ENCODE assay signal across 10 cellular contexts in genomic region chr19:3058009-3058820, GRCh38. TPM values are rescaled to one million over a fixed set of nuclear protein-coding genes. Genes with fewer than 3 reads are reported as not detected.
DNase-seq lines count a peak whose midpoint lies in the region; ATAC-seq and TF ChIP-seq lines count a peak whose summit lies in the region.
"Had no signal": no experiment of that assay in that cellular context is flagged by ENCODE, and none has a peak within 500 bp of the region (broad histone marks: within the 10 kb centered on the region; RNA-seq: fewer than 3 reads in every experiment).

No MANE protein-coding gene starts in this region.

- DNase-seq in H7, result peak; percentile 44
- no peak for DNase-seq in activated B cell treated with CpG ODN at 0.5 μM for 24 hours
- no peak for DNase-seq in activated CD8-positive, alpha-beta memory T cell treated with anti-CD3 and anti-CD28 coated beads, Interleukin-2, amount 10 ng/mL, durations not matched to agents 7 days and 5 days
- DNase-seq in HAP-1 (ENCODE audit: low spot score in 2 of 2), result no peak
- no peak for DNase-seq in NCI-H2227 (lab: John Stamatoyannopoulos, UW; ENCODE audit: unreplicated experiment)
- DNase-seq: cortex of kidney had no signal

- H3K9me3 ChIP-seq in gastroesophageal sphincter (no peaks in the 10 kb centered on the region), skeletal muscle tissue (ENCODE audit: control insufficient read depth in 3 of 3, low read length in 3 of 3) (no peaks in the 10 kb centered on the region), HAP-1 (no peaks in the 10 kb centered on the region)
- H3K9me3 ChIP-seq: neutrophil had no signal

- H3K4me1 Mint-ChIP-seq in activated B cell treated with CpG ODN at 0.5 μM for 24 hours, result peaks cover 40% of the 10 kb centered on the region
- H3K4me1 Mint-ChIP-seq in activated CD8-positive, alpha-beta memory T cell treated with anti-CD3 and anti-CD28 coated beads, Interleukin-2, amount 10 ng/mL, durations not matched to agents 7 days and 5 days, result peaks cover 29% of the 10 kb centered on the region

- peak overlapping the region; percentile 19 to 99 (median 92) for H3K27ac ChIP-seq in gastroesophageal sphincter
- peak overlapping the region; percentile 59 for H3K27ac ChIP-seq in skeletal muscle tissue (ENCODE audit: low read depth, low read length)
- H3K27ac ChIP-seq: neutrophil had no signal

- WGBS in gastroesophageal sphincter (ENCODE audit: low coverage in 1 of 2), 2 donors, result 84% methylated on average over 9 of the region's 20 CpGs; no CpG with 5 or more reads in 1 of the 2 donors

- no peak for TF ChIP-seq EP300 in gastroesophageal sphincter (IDR thresholded peaks at IDR 0.05)

- intact Hi-C loops in activated B cell treated with CpG ODN at 0.5 μM for 24 hours (cut with micrococcal nuclease), result no loop called here

- no peak for TF ChIP-seq POLR2A in gastroesophageal sphincter (IDR thresholded peaks at IDR 0.05)

- H3K9ac ChIP-seq in skeletal muscle tissue (ENCODE audit: low read depth in 1 of 3, low read length in 3 of 3), result peak overlapping the region; percentile 11 to 68 (median 12)

- H3K4me1 ChIP-seq in gastroesophageal sphincter, result peaks cover 2 to 78% (median 30%) of the 10 kb centered on the region in 3 donors
- H3K4me1 ChIP-seq in skeletal muscle tissue (ENCODE audit: control insufficient read depth in 3 of 3, insufficient read depth in 3 of 3, low read length in 3 of 3), result peaks cover 31 to 64% (median 53%) of the 10 kb centered on the region in 3 donors
- H3K4me1 ChIP-seq in HAP-1, result no peaks in the 10 kb centered on the region

- CTCF ChIA-PET in activated B cell treated with CpG ODN at 0.5 μM for 24 hours (lab: Charles Lee), result no interaction called here
- CTCF ChIA-PET in activated CD8-positive, alpha-beta memory T cell treated with anti-CD3 and anti-CD28 coated beads, Interleukin-2, amount 10 ng/mL, durations not matched to agents 7 days and 5 days (lab: Charles Lee), result interaction anchor here (0.7 kb wide), 1 partner anchor 19 kb away, joined by 3 read pairs; no protein-coding TSS in a partner anchor

- in situ Hi-C loops in HAP-1 (cut with MboI; ENCODE audit: low sequenced_read_pairs), result no loop called here

- H3K4me3 ChIP-seq in H7 (ENCODE audit: insufficient read depth, low read depth, low read length), result no peak overlapping the region
- H3K4me3 ChIP-seq in gastroesophageal sphincter, result no peak overlapping the region
- peak overlapping the region in 1 of 3 donors; percentile 52 for H3K4me3 ChIP-seq in skeletal muscle tissue (ENCODE audit: low read length in 3 of 3)
- no peak overlapping the region for H3K4me3 ChIP-seq in HAP-1

- POLR2A ChIA-PET in activated B cell treated with CpG ODN at 0.5 μM for 24 hours (lab: Charles Lee), result interaction anchor here (1.2 kb wide), 1 partner anchor 20 kb away, joined by 4 read pairs; no protein-coding TSS in a partner anchor

- H3K36me3 Mint-ChIP-seq in activated B cell treated with CpG ODN at 0.5 μM for 24 hours (ENCODE audit: low read depth), result peaks cover 58% of the 10 kb centered on the region
- peaks cover 39% of the 10 kb centered on the region for H3K36me3 Mint-ChIP-seq in activated CD8-positive, alpha-beta memory T cell treated with anti-CD3 and anti-CD28 coated beads, Interleukin-2, amount 10 ng/mL, durations not matched to agents 7 days and 5 days

- H3K9me3 Mint-ChIP-seq in activated B cell treated with CpG ODN at 0.5 μM for 24 hours, result no peaks in the 10 kb centered on the region
- no peaks in the 10 kb centered on the region for H3K9me3 Mint-ChIP-seq in activated CD8-positive, alpha-beta memory T cell treated with anti-CD3 and anti-CD28 coated beads, Interleukin-2, amount 10 ng/mL, durations not matched to agents 7 days and 5 days (ENCODE audit: low read depth)

- no peak for ATAC-seq in activated B cell treated with CpG ODN at 0.5 μM for 24 hours (ENCODE audit: low read depth)
- no peak for ATAC-seq in gastroesophageal sphincter
- ATAC-seq in activated CD8-positive, alpha-beta memory T cell treated with anti-CD3 and anti-CD28 coated beads, Interleukin-2, amount 10 ng/mL, durations not matched to agents 7 days and 5 days, result no peak
- ATAC-seq in GM18861 (IDR thresholded peaks at IDR 0.05; ENCODE audit: unreplicated experiment), result no peak

- peaks cover 14% of the 10 kb centered on the region for H3K36me3 ChIP-seq in H7 (replicated peaks; ENCODE audit: control insufficient read depth, insufficient read depth, low read length)
- H3K36me3 ChIP-seq in gastroesophageal sphincter, result peaks cover 0 to 68% of the 10 kb centered on the region in 2 donors
- H3K36me3 ChIP-seq in skeletal muscle tissue (ENCODE audit: control insufficient read depth in 3 of 3, insufficient read depth in 3 of 3, low read length in 3 of 3), result peaks cover 35 to 43% (median 38%) of the 10 kb centered on the region in 3 donors
- peaks cover 51% of the 10 kb centered on the region for H3K36me3 ChIP-seq in HAP-1 (replicated peaks)

- peak overlapping the region; percentile 37 for H3K27ac Mint-ChIP-seq in activated B cell treated with CpG ODN at 0.5 μM for 24 hours
- H3K27ac Mint-ChIP-seq in activated CD8-positive, alpha-beta memory T cell treated with anti-CD3 and anti-CD28 coated beads, Interleukin-2, amount 10 ng/mL, durations not matched to agents 7 days and 5 days, result no peak overlapping the region

- no peaks in the 10 kb centered on the region for H3K27me3 Mint-ChIP-seq in activated B cell treated with CpG ODN at 0.5 μM for 24 hours
- no peaks in the 10 kb centered on the region for H3K27me3 Mint-ChIP-seq in activated CD8-positive, alpha-beta memory T cell treated with anti-CD3 and anti-CD28 coated beads, Interleukin-2, amount 10 ng/mL, durations not matched to agents 7 days and 5 days

- no peak for TF ChIP-seq CTCF in activated B cell treated with CpG ODN at 0.5 μM for 24 hours (IDR thresholded peaks at IDR 0.05)
- no peak for TF ChIP-seq CTCF in gastroesophageal sphincter (IDR thresholded peaks at IDR 0.05)

- no peak overlapping the region for H3K4me3 Mint-ChIP-seq in activated B cell treated with CpG ODN at 0.5 μM for 24 hours
- H3K4me3 Mint-ChIP-seq in activated CD8-positive, alpha-beta memory T cell treated with anti-CD3 and anti-CD28 coated beads, Interleukin-2, amount 10 ng/mL, durations not matched to agents 7 days and 5 days, result no peak overlapping the region

- H3K27me3 ChIP-seq in H7 (ENCODE audit: control insufficient read depth, insufficient read depth, low read length) (no peaks in the 10 kb centered on the region), gastroesophageal sphincter (no peaks in the 10 kb centered on the region), skeletal muscle tissue (ENCODE audit: control insufficient read depth in 3 of 3, insufficient read depth in 3 of 3, low read length in 3 of 3) (no peaks in the 10 kb centered on the region), HAP-1 (ENCODE audit: low read depth) (no peaks in the 10 kb centered on the region)

RNA-seq across cellular contexts. Expression of gene TLE5, which starts 4.1 kb away (rescaled TPM):
- 300 and 386 TPM in 2 replicates for total RNA-seq in H7 (2014; rRNA removed; shearing (Covaris generic))
- total RNA-seq in activated B cell treated with CpG ODN at 0.5 μM for 24 hours (323 TPM in 2 replicates), gastroesophageal sphincter (100 to 1,000 TPM; 502 to 905 (median 558) TPM), skeletal muscle tissue (98.1 TPM)
- total RNA-seq in activated CD8-positive, alpha-beta memory T cell treated with anti-CD3 and anti-CD28 coated beads, Interleukin-2, amount 10 ng/mL, durations not matched to agents 7 days and 5 days, result 100 to 1,000 TPM; 508 to 583 TPM

RNA-seq across cellular contexts. Expression of gene TLE2, which starts 29.1 kb away (rescaled TPM):
- 9.6 and 18.7 TPM in 2 replicates for total RNA-seq in H7 (2014; rRNA removed; shearing (Covaris generic))
- total RNA-seq in activated B cell treated with CpG ODN at 0.5 μM for 24 hours (0.58 and 0.66 TPM in 2 replicates), gastroesophageal sphincter (10 to 100 TPM; 27.1 to 46.1 (median 34.4) TPM), skeletal muscle tissue (9.4 TPM)
- total RNA-seq in activated CD8-positive, alpha-beta memory T cell treated with anti-CD3 and anti-CD28 coated beads, Interleukin-2, amount 10 ng/mL, durations not matched to agents 7 days and 5 days, result 1 to 10 TPM in 1 of 2 experiments, under 1 TPM in 1; 0.47 to 1.0 TPM

RNA-seq across cellular contexts. Expression of gene GNA11, which starts 35.9 kb away (rescaled TPM):
- 30.0 and 35.0 TPM in 2 replicates for total RNA-seq in H7 (2014; rRNA removed; shearing (Covaris generic))
- total RNA-seq in activated B cell treated with CpG ODN at 0.5 μM for 24 hours (3.1 and 3.9 TPM in 2 replicates), gastroesophageal sphincter (100 to 1,000 TPM in 1 of 4 donors, 10 to 100 TPM in 3; 68.4 to 154 (median 83.4) TPM), skeletal muscle tissue (37.1 TPM)
- total RNA-seq in activated CD8-positive, alpha-beta memory T cell treated with anti-CD3 and anti-CD28 coated beads, Interleukin-2, amount 10 ng/mL, durations not matched to agents 7 days and 5 days, result 1 to 10 TPM in 1 of 2 experiments, under 1 TPM in 1; 0.50 to 1.2 TPM
